Comparison of ENCODE assay signal across 1 cellular context in genomic region chr1:223143760-223144248, GRCh38.
TF ChIP-seq lines count a peak whose summit lies in the region.

No MANE protein-coding gene starts in this region.

TF ChIP-seq in GM12878, 131 proteins besides CTCF, POLR2A, EP300 and RAD21 (continued from another document and continues in another):
- TF ChIP-seq SKIL (IDR thresholded peaks at IDR 0.05; ENCODE audit: low read depth, poor library complexity, severe bottlenecking) (peak; percentile 89), SP1 (IDR thresholded peaks at IDR 0.05; ENCODE audit: low read depth, low read length) (peak; percentile 64), BRCA1 (IDR thresholded peaks at IDR 0.05; ENCODE audit: low read depth, low read length) (no peak), TCF12 (IDR thresholded peaks at IDR 0.05; ENCODE audit: low read depth, low read length) (peak; percentile 94), HDGF (IDR thresholded peaks at IDR 0.05) (no peak), CREM (IDR thresholded peaks at IDR 0.05; ENCODE audit: low read depth) (peak; percentile 66), IKZF2 (IDR thresholded peaks at IDR 0.05) (peak; percentile 81 to 83; a peak in 3 of 4 replicates), RELA (IDR thresholded peaks at IDR 0.05; ENCODE audit: borderline replicate concordance, partially characterized antibody) (no peak), SUZ12 (IDR thresholded peaks at IDR 0.05; ENCODE audit: unreplicated experiment) (no peak), JUND (IDR thresholded peaks at IDR 0.05; ENCODE audit: low read depth, low read length) (peak; percentile 46; the same call in 1 of the 2 replicates), SPI1 (IDR thresholded peaks at IDR 0.05; ENCODE audit: borderline replicate concordance, insufficient read depth, low read depth, low read length) (no peak), TAF1 (IDR thresholded peaks at IDR 0.05; ENCODE audit: borderline replicate concordance, low read depth, low read length) (no peak), IRF5 (IDR thresholded peaks at IDR 0.05; ENCODE audit: borderline replicate concordance) (no peak), IKZF1 (conservative IDR thresholded peaks at IDR 0.05) (peak; percentile 91; the same call in 1 of the 2 replicates), BACH1 (IDR thresholded peaks at IDR 0.05; ENCODE audit: borderline replicate concordance) (no peak), RUNX3 (IDR thresholded peaks at IDR 0.05; ENCODE audit: low read length) (peak; percentile 77), YY1 (IDR thresholded peaks at IDR 0.05; ENCODE audit: low read depth, low read length) (peak; percentile 34; the same call in 1 of the 2 replicates), BCL11A (IDR thresholded peaks at IDR 0.05; ENCODE audit: low read depth, low read length) (peak; percentile 74), MLLT1 (IDR thresholded peaks at IDR 0.05) (peak; percentile 75; the same call in 1 of the 2 replicates), PAX5 (IDR thresholded peaks at IDR 0.05; ENCODE audit: borderline replicate concordance, low read depth, low read length) (peak; percentile 37; the same call in 1 of the 2 replicates), ATF7 (IDR thresholded peaks at IDR 0.05; ENCODE audit: low read depth) (peak; percentile 57), SMARCA5 (IDR thresholded peaks at IDR 0.05) (0 out of 2 replicates have a peak, but pooled peaks have one; percentile 3), PRDM15 (CRISPR knock-in tag; IDR thresholded peaks at IDR 0.05) (no peak), EED (IDR thresholded peaks at IDR 0.05; ENCODE audit: low read depth) (peak; percentile 25; the same call in 1 of the 2 replicates), ATF2 (IDR thresholded peaks at IDR 0.05; ENCODE audit: low read length) (0 out of 2 replicates have a peak, but pooled peaks have one; percentile 31), ETV6 (conservative IDR thresholded peaks at IDR 0.05 in 1 of 2, IDR thresholded peaks at IDR 0.05 in 1 of 2; ENCODE audit: borderline replicate concordance in 1 of 2, low read depth in 1 of 2) (no peak; a peak in 1 of 4 replicates), RCOR1 (conservative IDR thresholded peaks at IDR 0.05; ENCODE audit: low read depth, low read length) (no peak), TBL1XR1 (IDR thresholded peaks at IDR 0.05; ENCODE audit: low read depth, low read length) (peak; percentile 86), ZNF217 (IDR thresholded peaks at IDR 0.05) (no peak), E2F8 (IDR thresholded peaks at IDR 0.05; ENCODE audit: low read depth, partially characterized antibody) (no peak), HSF1 (IDR thresholded peaks at IDR 0.05; ENCODE audit: low read depth, low read length) (no peak), SIN3A (IDR thresholded peaks at IDR 0.05; ENCODE audit: low read depth, low read length) (0 out of 2 replicates have a peak, but pooled peaks have one; percentile 19), GATAD2B (conservative IDR thresholded peaks at IDR 0.05; ENCODE audit: low read depth) (peak; percentile 36; the same call in 1 of the 2 replicates), JUNB (IDR thresholded peaks at IDR 0.05) (0 out of 2 replicates have a peak, but pooled peaks have one; percentile 29), ZBED1 (IDR thresholded peaks at IDR 0.05; ENCODE audit: borderline replicate concordance) (no peak; the same call in 1 of the 2 replicates), NR2F1 (conservative IDR thresholded peaks at IDR 0.05) (peak; percentile 90), IRF4 (IDR thresholded peaks at IDR 0.05; ENCODE audit: low read depth, low read length) (no peak), NBN (IDR thresholded peaks at IDR 0.05) (peak; percentile 54; the same call in 1 of the 2 replicates), SMAD1 (IDR thresholded peaks at IDR 0.05; ENCODE audit: low read depth, partially characterized antibody) (no peak), ZBTB33 (IDR thresholded peaks at IDR 0.05) (no peak), STAT1 (conservative IDR thresholded peaks at IDR 0.05) (no peak), PBX3 (IDR thresholded peaks at IDR 0.05; ENCODE audit: insufficient replicate concordance, low read depth, low read length) (no peak), LARP7 (IDR thresholded peaks at IDR 0.05) (no peak), MXI1 (IDR thresholded peaks at IDR 0.05; ENCODE audit: low read depth, low read length) (no peak), RAD51 (IDR thresholded peaks at IDR 0.05) (peak; percentile 10; the same call in 1 of the 2 replicates)
